In the genomic region with DNA sequence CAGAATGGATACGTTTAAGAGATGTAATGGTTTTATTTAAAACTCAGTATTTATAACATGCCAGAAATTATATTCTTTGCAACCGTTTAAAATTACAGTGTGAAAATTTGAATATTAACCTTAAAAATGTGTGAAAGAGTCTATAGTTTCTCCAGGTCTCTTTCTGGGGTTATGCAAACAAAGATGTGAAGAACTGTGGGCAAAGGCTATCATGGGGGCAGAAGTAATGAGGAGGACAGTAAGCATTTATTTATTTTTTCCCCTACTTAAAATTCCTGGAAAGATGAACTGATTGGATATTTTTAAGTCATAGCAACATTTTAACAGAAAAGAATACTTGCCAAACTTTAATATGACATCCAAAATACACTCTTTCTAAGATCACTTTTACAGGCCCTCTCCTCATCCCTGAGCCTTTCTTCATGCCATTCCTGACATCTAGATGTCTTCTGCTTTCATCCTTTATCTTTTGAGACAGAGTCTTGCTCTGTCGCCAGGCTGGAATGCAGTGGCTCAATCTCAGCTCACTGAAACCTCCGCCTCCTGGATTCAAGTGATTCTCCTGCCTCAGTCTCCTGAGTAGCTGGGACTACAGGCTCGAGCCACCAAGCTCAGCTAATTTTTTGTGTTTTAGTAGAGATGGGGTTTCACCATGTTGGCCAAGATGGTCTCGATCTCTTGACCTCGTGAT, we compare ENCODE assay signal across 14 cellular contexts. TPM values are rescaled to one million over a fixed set of nuclear protein-coding genes. Genes with fewer than 3 reads are reported as not detected.
A peak's percentile ranks its signal among the peaks of the same experiment; 100 is the strongest.
DNase-seq lines count a peak whose midpoint lies in the region; ATAC-seq, FAIRE-seq and TF ChIP-seq lines count a peak whose summit lies in the region.
"Had no signal": no experiment of that assay in that cellular context is flagged by ENCODE, and none has a peak within 500 bp of the region (broad histone marks: within the 10 kb centered on the region; RNA-seq: fewer than 3 reads in every experiment).

No MANE protein-coding gene starts in this region.

- peaks cover 57% of the 10 kb centered on the region for H3K4me1 Mint-ChIP-seq in activated naive CD8-positive, alpha-beta T cell treated with anti-CD3 and anti-CD28 coated beads for 36 hours
- H3K4me1 Mint-ChIP-seq in naive B cell: peaks cover 45 to 75% (median 73%) of the 10 kb centered on the region in 3 donors

- H3K4me1 ChIP-seq in A549 (peaks cover 31% of the 10 kb centered on the region), Peyer's patch (no peaks in the 10 kb centered on the region)

- 63% methylated on average over 7 of the region's 7 CpGs for WGBS in A549 (ENCODE audit: missing lambda C conversion rate)

- TF ChIP-seq CTCF in A549 (IDR thresholded peaks at IDR 0.05) (no peak), Peyer's patch (IDR thresholded peaks at IDR 0.05) (no peak)

- no peaks in the 10 kb centered on the region for H3K27me3 Mint-ChIP-seq in activated naive CD8-positive, alpha-beta T cell treated with anti-CD3 and anti-CD28 coated beads for 36 hours
- H3K27me3 Mint-ChIP-seq in naive B cell: no peaks in the 10 kb centered on the region
- H3K27me3 Mint-ChIP-seq: progenitor cell of endocrine pancreas had no signal

- DNase-seq in A549 (ENCODE audit: low read depth in 1 of 2, low spot score in 1 of 2) (no peak), EH (ENCODE audit: low read depth) (peak; percentile 51), naive B cell (no peak), Peyer's patch (no peak), GDM1 (lab: John Stamatoyannopoulos, UW) (no peak)
- DNase-seq in activated naive CD8-positive, alpha-beta T cell treated with anti-CD3 and anti-CD28 coated beads for 36 hours: no peak
- DNase-seq: activated CD4-positive, alpha-beta T cell treated with anti-CD3 and anti-CD28 coated beads for 48 hours; aorta; DMS53; RPMI8226 had no signal

- H3K4me2 ChIP-seq in A549: peak overlapping the region; percentile 8; the same call in 1 of the 3 replicates

- ATAC-seq in A549 (peak in 1 of 2 experiments; percentile 45; a peak in 1 of 6 replicates), naive B cell (ENCODE audit: low read depth in 2 of 2) (no peak), GM18498 (IDR thresholded peaks at IDR 0.05; ENCODE audit: unreplicated experiment) (no peak), GM19328 (IDR thresholded peaks at IDR 0.05; ENCODE audit: unreplicated experiment) (no peak)

- no peaks in the 10 kb centered on the region for H3K9me3 ChIP-seq in A549
- no peaks in the 10 kb centered on the region for H3K9me3 ChIP-seq in Peyer's patch

- TF ChIP-seq POLR2A in A549 (IDR thresholded peaks at IDR 0.05; ENCODE audit: low read length) (no peak), Peyer's patch (IDR thresholded peaks at IDR 0.05) (no peak)

- no peak for FAIRE-seq in A549 (lab: Jason Lieb, UNC)
- FAIRE-seq: H1 had no signal

- H3K9me3 Mint-ChIP-seq in activated naive CD8-positive, alpha-beta T cell treated with anti-CD3 and anti-CD28 coated beads for 36 hours: peaks cover 9% of the 10 kb centered on the region
- peaks cover 0 to 3% (median 0%) of the 10 kb centered on the region in 7 donors for H3K9me3 Mint-ChIP-seq in naive B cell

- no peaks in the 10 kb centered on the region for H3K36me3 ChIP-seq in Peyer's patch

- CTCF ChIA-PET in A549 (lab: Yijun Ruan, JAX): no interaction called here

- no peak for TF ChIP-seq RAD21 in A549 (conservative IDR thresholded peaks at IDR 0.05 in 1 of 2, IDR thresholded peaks at IDR 0.05 in 1 of 2)

- H3K4me3 Mint-ChIP-seq in activated naive CD8-positive, alpha-beta T cell treated with anti-CD3 and anti-CD28 coated beads for 36 hours: no peak overlapping the region
- no peak overlapping the region for H3K4me3 Mint-ChIP-seq in naive B cell

- H3K27me3 ChIP-seq in Peyer's patch: no peaks in the 10 kb centered on the region

- POLR2A ChIA-PET in A549 (lab: Yijun Ruan, JAX): no interaction called here

- H3K27ac Mint-ChIP-seq in activated naive CD8-positive, alpha-beta T cell treated with anti-CD3 and anti-CD28 coated beads for 36 hours: peak overlapping the region; percentile 32
- peak overlapping the region in 4 of 6 donors; percentile 49 to 88 (median 70) for H3K27ac Mint-ChIP-seq in naive B cell
- H3K27ac Mint-ChIP-seq: progenitor cell of endocrine pancreas had no signal

- H3K36me3 Mint-ChIP-seq in activated naive CD8-positive, alpha-beta T cell treated with anti-CD3 and anti-CD28 coated beads for 36 hours: peaks cover 64% of the 10 kb centered on the region
- H3K36me3 Mint-ChIP-seq in naive B cell: peaks cover 18 to 19% of the 10 kb centered on the region in 2 donors

- no peak for TF ChIP-seq EP300 in A549 (IDR thresholded peaks at IDR 0.05)

- H3K27ac ChIP-seq in A549 (peak overlapping the region in 1 of 2 experiments; percentile 68; a peak in 3 of 6 replicates), Peyer's patch (no peak overlapping the region)

- no peak overlapping the region for H3K4me3 ChIP-seq in A549
- no peak overlapping the region for H3K4me3 ChIP-seq in Peyer's patch

TF ChIP-seq in A549, 52 proteins besides CTCF, POLR2A, EP300 and RAD21:
- TF ChIP-seq, protein P1, sequence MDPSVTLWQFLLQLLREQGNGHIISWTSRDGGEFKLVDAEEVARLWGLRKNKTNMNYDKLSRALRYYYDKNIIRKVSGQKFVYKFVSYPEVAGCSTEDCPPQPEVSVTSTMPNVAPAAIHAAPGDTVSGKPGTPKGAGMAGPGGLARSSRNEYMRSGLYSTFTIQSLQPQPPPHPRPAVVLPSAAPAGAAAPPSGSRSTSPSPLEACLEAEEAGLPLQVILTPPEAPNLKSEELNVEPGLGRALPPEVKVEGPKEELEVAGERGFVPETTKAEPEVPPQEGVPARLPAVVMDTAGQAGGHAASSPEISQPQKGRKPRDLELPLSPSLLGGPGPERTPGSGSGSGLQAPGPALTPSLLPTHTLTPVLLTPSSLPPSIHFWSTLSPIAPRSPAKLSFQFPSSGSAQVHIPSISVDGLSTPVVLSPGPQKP (IDR thresholded peaks at IDR 0.05; ENCODE audit: low read depth, low read length): no peak
- TF ChIP-seq, protein P2, sequence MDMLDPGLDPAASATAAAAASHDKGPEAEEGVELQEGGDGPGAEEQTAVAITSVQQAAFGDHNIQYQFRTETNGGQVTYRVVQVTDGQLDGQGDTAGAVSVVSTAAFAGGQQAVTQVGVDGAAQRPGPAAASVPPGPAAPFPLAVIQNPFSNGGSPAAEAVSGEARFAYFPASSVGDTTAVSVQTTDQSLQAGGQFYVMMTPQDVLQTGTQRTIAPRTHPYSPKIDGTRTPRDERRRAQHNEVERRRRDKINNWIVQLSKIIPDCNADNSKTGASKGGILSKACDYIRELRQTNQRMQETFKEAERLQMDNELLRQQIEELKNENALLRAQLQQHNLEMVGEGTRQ (IDR thresholded peaks at IDR 0.05): no peak
- TF ChIP-seq JUN (IDR thresholded peaks at IDR 0.05) (no peak), KDM1A (IDR thresholded peaks at IDR 0.05; ENCODE audit: low read depth) (no peak), CBX2 (IDR thresholded peaks at IDR 0.05; ENCODE audit: borderline replicate concordance, low read depth) (no peak), MAZ (IDR thresholded peaks at IDR 0.05; ENCODE audit: borderline replicate concordance, low read depth, low read length) (no peak), PHF8 (IDR thresholded peaks at IDR 0.05; ENCODE audit: borderline replicate concordance, low read depth) (no peak), HDAC2 (IDR thresholded peaks at IDR 0.05) (no peak), KDM5A (IDR thresholded peaks at IDR 0.05) (no peak), SREBF2 (IDR thresholded peaks at IDR 0.05) (no peak), ZC3H11A (IDR thresholded peaks at IDR 0.05) (no peak), CHD2 (IDR thresholded peaks at IDR 0.05; ENCODE audit: low read length, partially characterized antibody) (no peak), TFCP2L1 (CRISPR knock-in tag; IDR thresholded peaks at IDR 0.05) (no peak)
- TF ChIP-seq, protein P3, sequence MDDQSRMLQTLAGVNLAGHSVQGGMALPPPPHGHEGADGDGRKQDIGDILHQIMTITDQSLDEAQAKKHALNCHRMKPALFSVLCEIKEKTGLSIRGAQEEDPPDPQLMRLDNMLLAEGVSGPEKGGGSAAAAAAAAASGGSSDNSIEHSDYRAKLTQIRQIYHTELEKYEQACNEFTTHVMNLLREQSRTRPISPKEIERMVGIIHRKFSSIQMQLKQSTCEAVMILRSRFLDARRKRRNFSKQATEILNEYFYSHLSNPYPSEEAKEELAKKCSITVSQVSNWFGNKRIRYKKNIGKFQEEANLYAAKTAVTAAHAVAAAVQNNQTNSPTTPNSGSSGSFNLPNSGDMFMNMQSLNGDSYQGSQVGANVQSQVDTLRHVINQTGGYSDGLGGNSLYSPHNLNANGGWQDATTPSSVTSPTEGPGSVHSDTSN (IDR thresholded peaks at IDR 0.05): no peak

RNA-seq across cellular contexts. Expression of a gene that starts 46.1 kb away (rescaled TPM):
- polyA plus RNA-seq in A549 (2011; rRNA removed) (5.0 and 6.3 TPM in 2 replicates), A549 (2017; fragmentation: RNase III; extraction: RNeasy Plus Mini Kit Qiagen cat#74134 plus additional on column Dnase treatment) (3.4 to 4.5 TPM (median 3.9 TPM) in 3 replicates), naive B cell (ENCODE audit: low read depth in 6 of 6) (10 to 100 TPM; 52.2 to 86.7 (median 68.1) TPM)
- polyA plus RNA-seq in A549 (2012; cell fraction: cytosol; rRNA removed): 1.9 and 2.3 TPM in 2 replicates
- 5.4 and 8.8 TPM in 2 replicates for polyA plus RNA-seq in A549 (2012; cell fraction: nucleus; rRNA removed)
- polyA minus RNA-seq in A549 (2011; rRNA and poly(A)+ RNA removed): 9.0 and 10.5 TPM in 2 replicates
- 10 to 100 TPM; 45.4 to 48.1 TPM for total RNA-seq in activated naive CD8-positive, alpha-beta T cell treated with anti-CD3 and anti-CD28 coated beads for 36 hours
- total RNA-seq in Peyer's patch: 10 to 100 TPM in 1 of 4 donors, 1 to 10 TPM in 3; 5.2 to 54.5 (median 7.0) TPM
